In the genomic region with DNA sequence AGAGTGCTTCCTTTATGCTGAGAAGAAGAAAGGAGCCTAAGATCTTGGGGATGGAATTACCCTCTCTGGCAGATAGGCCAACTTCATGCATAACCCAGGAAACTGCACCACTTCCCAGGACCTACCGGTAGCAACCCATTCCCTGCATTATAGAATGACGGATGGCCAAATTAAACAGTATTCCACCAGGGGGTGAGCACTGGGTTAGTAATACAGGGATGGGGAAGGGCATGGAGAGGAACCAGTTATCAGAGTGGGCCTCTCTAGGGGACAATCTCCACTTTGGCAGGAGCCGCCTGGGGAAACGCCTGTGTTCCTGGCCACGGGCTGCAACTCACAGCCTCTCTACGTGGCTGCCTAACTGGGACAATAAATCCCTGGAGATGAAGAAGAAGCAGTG, we compare ENCODE assay signal across 23 cellular contexts. TPM values are rescaled to one million over a fixed set of nuclear protein-coding genes. Genes with fewer than 3 reads are reported as not detected.
DNase-seq lines count a peak whose midpoint lies in the region; ATAC-seq and TF ChIP-seq lines count a peak whose summit lies in the region.
"Had no signal": no experiment of that assay in that cellular context is flagged by ENCODE, and none has a peak within 500 bp of the region (broad histone marks: within the 10 kb centered on the region; RNA-seq: fewer than 3 reads in every experiment).

No MANE protein-coding gene starts in this region.

- H3K9me3 Mint-ChIP-seq in T-helper 1 cell treated with Interleukin-12 subunit alpha and Interleukin-12 subunit beta and Interleukin-4 antibody, amounts not matched to agents 30 μg/mL and 1 μg/mL, for 36 hours, result no peaks in the 10 kb centered on the region
- no peaks in the 10 kb centered on the region for H3K9me3 Mint-ChIP-seq in activated T-helper 17 cell treated with anti-CD3 and anti-CD28 coated beads, Interleukin-2, amount 50 U/mL, for 72 hours
- H3K9me3 Mint-ChIP-seq in naive B cell, result no peaks in the 10 kb centered on the region
- H3K9me3 Mint-ChIP-seq: activated B cell treated with CpG ODN at 0.5 μM for 24 hours had no signal

- peaks cover 3% of the 10 kb centered on the region for H3K36me3 Mint-ChIP-seq in T-helper 1 cell treated with Interleukin-12 subunit alpha and Interleukin-12 subunit beta and Interleukin-4 antibody, amounts not matched to agents 30 μg/mL and 1 μg/mL, for 36 hours (ENCODE audit: low read depth)
- H3K36me3 Mint-ChIP-seq in activated T-helper 17 cell treated with anti-CD3 and anti-CD28 coated beads, Interleukin-2, amount 50 U/mL, for 72 hours (ENCODE audit: low read depth), result no peaks in the 10 kb centered on the region
- no peaks in the 10 kb centered on the region for H3K36me3 Mint-ChIP-seq in naive B cell

- peak overlapping the region in 4 of 11 experiments; percentile 1 to 53 (median 6); a peak in 3 of 22 replicates for H3K9ac ChIP-seq in BLaER1 treated with 17β-estradiol and CSF1 and Interleukin-3, amounts not matched to agents 10 nM and 100 nM
- H3K9ac ChIP-seq: GM23248 had no signal

- TF ChIP-seq POLR2A in suprapubic skin (IDR thresholded peaks at IDR 0.05), result no peak

- H3K27me3 ChIP-seq in BLaER1 treated with 17β-estradiol and CSF1 and Interleukin-3, amounts not matched to agents 10 nM and 100 nM, result no peaks in the 10 kb centered on the region
- H3K27me3 ChIP-seq in suprapubic skin, result no peaks in the 10 kb centered on the region
- H3K27me3 ChIP-seq: body of pancreas, pancreas had no signal

- H3K4me1 ChIP-seq in BLaER1 treated with 17β-estradiol and CSF1 and Interleukin-3, amounts not matched to agents 10 nM and 100 nM, result peaks cover 59 to 72% (median 68%) of the 10 kb centered on the region in 10 experiments
- H3K4me1 ChIP-seq in suprapubic skin, result peaks cover 32% of the 10 kb centered on the region
- H3K4me1 ChIP-seq: body of pancreas, pancreas had no signal

- 65% methylated on average over 6 of the region's 6 CpGs for WGBS in suprapubic skin

- H3K27ac Mint-ChIP-seq in T-helper 1 cell treated with Interleukin-12 subunit alpha and Interleukin-12 subunit beta and Interleukin-4 antibody, amounts not matched to agents 30 μg/mL and 1 μg/mL, for 36 hours, result peak overlapping the region; percentile 61
- peak overlapping the region; percentile 81 for H3K27ac Mint-ChIP-seq in activated T-helper 17 cell treated with anti-CD3 and anti-CD28 coated beads, Interleukin-2, amount 50 U/mL, for 72 hours
- peak overlapping the region in 5 of 6 donors; percentile 4 to 95 (median 44) for H3K27ac Mint-ChIP-seq in naive B cell
- H3K27ac Mint-ChIP-seq: activated B cell treated with CpG ODN at 0.5 μM for 24 hours had no signal

- H3K4me1 Mint-ChIP-seq in T-helper 1 cell treated with Interleukin-12 subunit alpha and Interleukin-12 subunit beta and Interleukin-4 antibody, amounts not matched to agents 30 μg/mL and 1 μg/mL, for 36 hours (ENCODE audit: low read depth), result peaks cover 50% of the 10 kb centered on the region
- peaks cover 56% of the 10 kb centered on the region for H3K4me1 Mint-ChIP-seq in activated T-helper 17 cell treated with anti-CD3 and anti-CD28 coated beads, Interleukin-2, amount 50 U/mL, for 72 hours
- peaks cover 30 to 35% (median 31%) of the 10 kb centered on the region in 3 donors for H3K4me1 Mint-ChIP-seq in naive B cell

- H3K27me3 Mint-ChIP-seq in T-helper 1 cell treated with Interleukin-12 subunit alpha and Interleukin-12 subunit beta and Interleukin-4 antibody, amounts not matched to agents 30 μg/mL and 1 μg/mL, for 36 hours (ENCODE audit: low read depth), result no peaks in the 10 kb centered on the region
- H3K27me3 Mint-ChIP-seq in activated T-helper 17 cell treated with anti-CD3 and anti-CD28 coated beads, Interleukin-2, amount 50 U/mL, for 72 hours, result no peaks in the 10 kb centered on the region
- no peaks in the 10 kb centered on the region for H3K27me3 Mint-ChIP-seq in naive B cell
- H3K27me3 Mint-ChIP-seq: activated B cell treated with CpG ODN at 0.5 μM for 24 hours had no signal

- no peaks in the 10 kb centered on the region for H3K36me3 ChIP-seq in BLaER1 treated with 17β-estradiol and CSF1 and Interleukin-3, amounts not matched to agents 10 nM and 100 nM
- H3K36me3 ChIP-seq in suprapubic skin, result no peaks in the 10 kb centered on the region
- H3K36me3 ChIP-seq: pancreas had no signal

- H3K9me3 ChIP-seq in BLaER1 treated with 17β-estradiol and CSF1 and Interleukin-3, amounts not matched to agents 10 nM and 100 nM (replicated peaks in 1 of 11), result no peaks in the 10 kb centered on the region
- H3K9me3 ChIP-seq in suprapubic skin, result no peaks in the 10 kb centered on the region
- H3K9me3 ChIP-seq: body of pancreas, pancreas had no signal

- no peak for TF ChIP-seq CTCF in suprapubic skin (IDR thresholded peaks at IDR 0.05)

- peak overlapping the region in 6 of 11 experiments; percentile 47 to 82 (median 70); a peak in 12 of 22 replicates for H3K27ac ChIP-seq in BLaER1 treated with 17β-estradiol and CSF1 and Interleukin-3, amounts not matched to agents 10 nM and 100 nM
- no peak overlapping the region for H3K27ac ChIP-seq in suprapubic skin
- H3K27ac ChIP-seq: 22Rv1, body of pancreas, dorsolateral prefrontal cortex, GM23248, pancreas had no signal

- no peak overlapping the region for H3K4me3 Mint-ChIP-seq in T-helper 1 cell treated with Interleukin-12 subunit alpha and Interleukin-12 subunit beta and Interleukin-4 antibody, amounts not matched to agents 30 μg/mL and 1 μg/mL, for 36 hours
- H3K4me3 Mint-ChIP-seq in activated T-helper 17 cell treated with anti-CD3 and anti-CD28 coated beads, Interleukin-2, amount 50 U/mL, for 72 hours, result peak overlapping the region; percentile 76
- no peak overlapping the region for H3K4me3 Mint-ChIP-seq in naive B cell
- H3K4me3 Mint-ChIP-seq: activated B cell treated with CpG ODN at 0.5 μM for 24 hours had no signal

- no peak for DNase-seq in T-helper 1 cell
- no peak for DNase-seq in naive B cell
- DNase-seq in NCI-H2171 (lab: John Stamatoyannopoulos, UW), result no peak
- DNase-seq in RPMI8226, result no peak
- no peak for DNase-seq in suprapubic skin (ENCODE audit: low spot score in 2 of 2)
- DNase-seq: activated B cell treated with CpG ODN at 0.5 μM for 24 hours; activated gamma-delta T cell treated with Interleukin-2 at 50 U/mL for 16 hours; body of pancreas; dorsolateral prefrontal cortex; GM23248; hypothalamus; NCI-H1048; NCI-H1930; NCI-H526 treated with DMSO at 0.1 percent for 48 hours; pancreas; retina; SIG-M5; stimulated activated CD4-positive, alpha-beta T cell treated with anti-CD3 and anti-CD28 coated beads, Interleukin-2, amount 100 ng/mL, for 24 hours; SW 1271 had no signal

- H3K4me3 ChIP-seq in BLaER1 treated with 17β-estradiol and CSF1 and Interleukin-3, amounts not matched to agents 10 nM and 100 nM, result no peak overlapping the region
- H3K4me3 ChIP-seq in suprapubic skin, result no peak overlapping the region
- H3K4me3 ChIP-seq: body of pancreas, dorsolateral prefrontal cortex, GM23248, pancreas had no signal

- no peak for ATAC-seq in activated T-helper 17 cell treated with anti-CD3 and anti-CD28 coated beads, Interleukin-2, amount 50 U/mL, for 72 hours (replicated peaks)
- ATAC-seq in naive B cell (ENCODE audit: low read depth in 2 of 2), result no peak
- ATAC-seq: body of pancreas, pancreas had no signal

- peak overlapping the region; percentile 61 to 91 (median 81) for H3K4me2 ChIP-seq in BLaER1 treated with 17β-estradiol and CSF1 and Interleukin-3, amounts not matched to agents 10 nM and 100 nM

- no peaks in the 10 kb centered on the region for H4K20me1 ChIP-seq in BLaER1 treated with 17β-estradiol and CSF1 and Interleukin-3, amounts not matched to agents 10 nM and 100 nM

- TF ChIP-seq EP300 in suprapubic skin (IDR thresholded peaks at IDR 0.05), result no peak

RNA-seq across cellular contexts. Expression of a gene that starts 49.8 kb away (rescaled TPM):
- 100 to 1,000 TPM; 254 to 663 TPM for total RNA-seq in activated T-helper 17 cell treated with anti-CD3 and anti-CD28 coated beads, Interleukin-2, amount 50 U/mL, for 72 hours
- 10 to 100 TPM in 5 of 6 donors, 1 to 10 TPM in 1; 4.0 to 48.4 (median 33.8) TPM for polyA plus RNA-seq in naive B cell (ENCODE audit: low read depth in 6 of 6)
- 100 to 1,000 TPM in 3 of 4 donors, 10 to 100 TPM in 1; 64.1 to 146 (median 111) TPM for total RNA-seq in suprapubic skin
